Comparison of ENCODE assay signal across 1 cellular context in the genomic region with DNA sequence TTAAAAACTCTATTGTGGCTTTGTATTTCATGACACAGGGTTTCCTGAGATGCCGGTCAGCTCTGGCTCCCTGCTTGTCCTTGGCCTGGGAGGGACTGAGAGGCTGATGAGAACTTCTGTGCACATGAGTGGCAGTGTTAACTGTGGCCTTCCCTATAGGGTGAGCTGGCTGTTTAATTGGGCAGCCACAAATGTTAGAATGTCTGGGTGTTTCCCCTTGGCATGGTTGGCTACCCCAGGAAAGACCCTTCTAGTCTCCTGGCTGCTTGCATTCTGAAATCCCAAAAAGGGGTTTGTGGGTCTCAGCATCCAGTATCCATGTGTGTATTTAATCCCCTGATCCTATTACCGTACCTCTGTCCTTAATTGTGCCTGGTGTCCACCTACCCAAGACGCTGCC.
TF ChIP-seq lines count a peak whose summit lies in the region.

No MANE protein-coding gene starts in this region.

TF ChIP-seq in WTC11, 78 proteins besides CTCF, POLR2A, EP300 and RAD21 (continued from another document):
- TF ChIP-seq, protein P1, sequence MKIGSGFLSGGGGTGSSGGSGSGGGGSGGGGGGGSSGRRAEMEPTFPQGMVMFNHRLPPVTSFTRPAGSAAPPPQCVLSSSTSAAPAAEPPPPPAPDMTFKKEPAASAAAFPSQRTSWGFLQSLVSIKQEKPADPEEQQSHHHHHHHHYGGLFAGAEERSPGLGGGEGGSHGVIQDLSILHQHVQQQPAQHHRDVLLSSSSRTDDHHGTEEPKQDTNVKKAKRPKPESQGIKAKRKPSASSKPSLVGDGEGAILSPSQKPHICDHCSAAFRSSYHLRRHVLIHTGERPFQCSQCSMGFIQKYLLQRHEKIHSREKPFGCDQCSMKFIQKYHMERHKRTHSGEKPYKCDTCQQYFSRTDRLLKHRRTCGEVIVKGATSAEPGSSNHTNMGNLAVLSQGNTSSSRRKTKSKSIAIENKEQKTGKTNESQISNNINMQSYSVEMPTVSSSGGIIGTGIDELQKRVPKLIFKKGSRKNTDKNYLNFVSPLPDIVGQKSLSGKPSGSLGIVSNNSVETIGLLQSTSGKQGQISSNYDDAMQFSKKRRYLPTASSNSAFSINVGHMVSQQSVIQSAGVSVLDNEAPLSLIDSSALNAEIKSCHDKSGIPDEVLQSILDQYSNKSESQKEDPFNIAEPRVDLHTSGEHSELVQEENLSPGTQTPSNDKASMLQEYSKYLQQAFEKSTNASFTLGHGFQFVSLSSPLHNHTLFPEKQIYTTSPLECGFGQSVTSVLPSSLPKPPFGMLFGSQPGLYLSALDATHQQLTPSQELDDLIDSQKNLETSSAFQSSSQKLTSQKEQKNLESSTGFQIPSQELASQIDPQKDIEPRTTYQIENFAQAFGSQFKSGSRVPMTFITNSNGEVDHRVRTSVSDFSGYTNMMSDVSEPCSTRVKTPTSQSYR (CRISPR knock-in tag; IDR thresholded peaks at IDR 0.05) = no peak
- TF ChIP-seq ZNF423 (CRISPR knock-in tag; IDR thresholded peaks at IDR 0.05) = no peak
- TF ChIP-seq, protein P2, sequence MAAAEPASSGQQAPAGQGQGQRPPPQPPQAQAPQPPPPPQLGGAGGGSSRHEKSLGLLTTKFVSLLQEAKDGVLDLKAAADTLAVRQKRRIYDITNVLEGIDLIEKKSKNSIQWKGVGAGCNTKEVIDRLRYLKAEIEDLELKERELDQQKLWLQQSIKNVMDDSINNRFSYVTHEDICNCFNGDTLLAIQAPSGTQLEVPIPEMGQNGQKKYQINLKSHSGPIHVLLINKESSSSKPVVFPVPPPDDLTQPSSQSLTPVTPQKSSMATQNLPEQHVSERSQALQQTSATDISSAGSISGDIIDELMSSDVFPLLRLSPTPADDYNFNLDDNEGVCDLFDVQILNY (CRISPR knock-in tag; IDR thresholded peaks at IDR 0.05) = no peak
- TF ChIP-seq, protein P3, sequence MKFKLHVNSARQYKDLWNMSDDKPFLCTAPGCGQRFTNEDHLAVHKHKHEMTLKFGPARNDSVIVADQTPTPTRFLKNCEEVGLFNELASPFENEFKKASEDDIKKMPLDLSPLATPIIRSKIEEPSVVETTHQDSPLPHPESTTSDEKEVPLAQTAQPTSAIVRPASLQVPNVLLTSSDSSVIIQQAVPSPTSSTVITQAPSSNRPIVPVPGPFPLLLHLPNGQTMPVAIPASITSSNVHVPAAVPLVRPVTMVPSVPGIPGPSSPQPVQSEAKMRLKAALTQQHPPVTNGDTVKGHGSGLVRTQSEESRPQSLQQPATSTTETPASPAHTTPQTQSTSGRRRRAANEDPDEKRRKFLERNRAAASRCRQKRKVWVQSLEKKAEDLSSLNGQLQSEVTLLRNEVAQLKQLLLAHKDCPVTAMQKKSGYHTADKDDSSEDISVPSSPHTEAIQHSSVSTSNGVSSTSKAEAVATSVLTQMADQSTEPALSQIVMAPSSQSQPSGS (CRISPR knock-in tag; IDR thresholded peaks at IDR 0.05; ENCODE audit: borderline replicate concordance, low read depth) = no peak
- TF ChIP-seq, protein P4, sequence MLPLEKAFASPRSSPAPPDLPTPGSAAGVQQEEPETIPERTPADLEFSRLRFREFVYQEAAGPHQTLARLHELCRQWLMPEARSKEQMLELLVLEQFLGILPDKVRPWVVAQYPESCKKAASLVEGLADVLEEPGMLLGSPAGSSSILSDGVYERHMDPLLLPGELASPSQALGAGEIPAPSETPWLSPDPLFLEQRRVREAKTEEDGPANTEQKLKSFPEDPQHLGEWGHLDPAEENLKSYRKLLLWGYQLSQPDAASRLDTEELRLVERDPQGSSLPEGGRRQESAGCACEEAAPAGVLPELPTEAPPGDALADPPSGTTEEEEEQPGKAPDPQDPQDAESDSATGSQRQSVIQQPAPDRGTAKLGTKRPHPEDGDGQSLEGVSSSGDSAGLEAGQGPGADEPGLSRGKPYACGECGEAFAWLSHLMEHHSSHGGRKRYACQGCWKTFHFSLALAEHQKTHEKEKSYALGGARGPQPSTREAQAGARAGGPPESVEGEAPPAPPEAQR (CRISPR knock-in tag; IDR thresholded peaks at IDR 0.05) = no peak
- no peak for TF ChIP-seq ZNF138 (CRISPR knock-in tag; conservative IDR thresholded peaks at IDR 0.05)
- TF ChIP-seq ZNF396 (CRISPR knock-in tag; IDR thresholded peaks at IDR 0.05; ENCODE audit: borderline replicate concordance) = no peak
